In the genomic region with DNA sequence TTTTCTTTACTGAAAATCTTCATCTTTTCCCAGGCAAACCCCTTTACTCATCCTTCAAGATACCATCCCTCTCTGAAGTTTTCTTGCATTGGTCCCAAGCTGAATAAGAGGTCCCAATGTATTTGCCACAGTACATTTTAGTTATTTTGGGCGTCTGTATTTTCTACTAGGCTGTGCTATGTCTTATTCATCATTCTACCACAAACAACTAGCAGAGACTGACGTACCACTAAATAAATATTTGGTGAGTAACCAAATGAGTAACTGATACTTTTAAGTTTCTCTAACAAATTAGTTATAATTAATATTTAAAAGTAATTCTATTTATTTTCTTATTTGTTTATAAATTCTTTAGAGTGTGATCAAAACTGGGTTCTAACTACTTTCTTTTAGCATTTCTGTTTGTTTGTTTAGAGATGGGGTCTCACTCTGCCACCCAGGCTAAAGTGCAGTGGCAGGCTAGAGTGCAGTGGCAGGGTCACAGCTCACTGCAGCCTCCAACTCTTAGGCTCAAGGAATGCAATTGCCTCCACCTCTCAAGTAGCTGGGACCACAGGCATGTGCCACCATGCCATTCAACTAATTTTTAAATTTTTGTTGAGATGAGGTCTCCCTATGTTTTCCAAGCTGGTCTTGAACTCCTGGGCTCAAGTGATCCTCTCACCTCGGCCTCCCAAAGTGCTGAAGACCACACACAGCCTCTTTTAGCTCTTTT, we compare ENCODE assay signal across 23 cellular contexts.
"Had no signal": no experiment of that assay in that cellular context is flagged by ENCODE, and none has a peak within 500 bp of the region (broad histone marks: within the 10 kb centered on the region; RNA-seq: fewer than 3 reads in every experiment).

No MANE protein-coding gene starts in this region.

- H3K4me3 Mint-ChIP-seq: activated naive CD4-positive, alpha-beta T cell treated with anti-CD3 and anti-CD28 coated beads for 36 hours; activated naive CD8-positive, alpha-beta T cell treated with anti-CD3 and anti-CD28 coated beads for 36 hours; activated T-helper 1 cell treated with anti-CD3 and anti-CD28 coated beads, Interleukin-12 subunit alpha, Interleukin-12 subunit beta, Interleukin-2, Interleukin-4 antibody, amounts not matched to agents 30 ng/mL and 10 ng/mL and 1 ng/mL, durations not matched to agents 14 hours and 24 hours and 36 hours; natural killer cell treated with Interleukin-12 subunit alpha and Interleukin-12 subunit beta and Interleukin-15 and Interleukin-18, amount 100 ng/mL, for 72 hours; T-helper 2 cell treated with Interferon-gamma antibody and Interleukin-4, amounts not matched to agents 5 μg/mL and 100 μg/mL, for 36 hours had no signal

- H3K27me3 ChIP-seq: adrenal gland, ascending aorta, brain microvascular endothelial cell, left lung, right atrium auricular region, tibial nerve had no signal

- H3K4me1 Mint-ChIP-seq: activated naive CD8-positive, alpha-beta T cell treated with anti-CD3 and anti-CD28 coated beads for 36 hours had no signal

- H3K4me1 ChIP-seq: ascending aorta, left lung, lower lobe of right lung, right atrium auricular region, tibial nerve had no signal

- H3K27me3 Mint-ChIP-seq: activated naive CD8-positive, alpha-beta T cell treated with anti-CD3 and anti-CD28 coated beads for 36 hours; natural killer cell treated with Interleukin-12 subunit alpha and Interleukin-12 subunit beta and Interleukin-15 and Interleukin-18, amount 100 ng/mL, for 72 hours had no signal

- H3K27ac Mint-ChIP-seq: activated naive CD4-positive, alpha-beta T cell treated with anti-CD3 and anti-CD28 coated beads for 36 hours; activated naive CD8-positive, alpha-beta T cell treated with anti-CD3 and anti-CD28 coated beads for 36 hours; activated T-helper 1 cell treated with anti-CD3 and anti-CD28 coated beads, Interleukin-12 subunit alpha, Interleukin-12 subunit beta, Interleukin-2, Interleukin-4 antibody, amounts not matched to agents 30 ng/mL and 10 ng/mL and 1 ng/mL, durations not matched to agents 14 hours and 24 hours and 36 hours; natural killer cell treated with Interleukin-12 subunit alpha and Interleukin-12 subunit beta and Interleukin-15 and Interleukin-18, amount 100 ng/mL, for 72 hours; T-helper 2 cell treated with Interferon-gamma antibody and Interleukin-4, amounts not matched to agents 5 μg/mL and 100 μg/mL, for 36 hours had no signal

- H3K27ac ChIP-seq: adrenal gland, ascending aorta, brain microvascular endothelial cell, left lung, lower lobe of right lung, right atrium auricular region, tibial nerve had no signal

- DNase-seq: activated CD4-positive, alpha-beta T cell treated with anti-CD3 and anti-CD28 coated beads for 4 hours; activated CD4-positive, alpha-beta T cell treated with anti-CD3 and anti-CD28 coated beads, Interleukin-2, amount 50 U/mL, for 48 hours; activated CD8-positive, alpha-beta memory T cell treated with anti-CD3 and anti-CD28 coated beads for 24 hours; activated effector memory CD4-positive, alpha-beta T cell treated with anti-CD3 and anti-CD28 coated beads, Interleukin-2, amount 50 U/mL, for 16 hours; activated naive CD4-positive, alpha-beta T cell treated with anti-CD3 and anti-CD28 coated beads for 36 hours; activated naive CD8-positive, alpha-beta T cell treated with anti-CD3 and anti-CD28 coated beads for 36 hours; adrenal gland; brain microvascular endothelial cell; central memory CD4-positive, alpha-beta T cell; foreskin melanocyte; left lung; lower lobe of right lung; mesendoderm; stimulated activated CD4-positive, alpha-beta T cell treated with anti-CD3 and anti-CD28 coated beads, Interleukin-15, amount 100 ng/mL, for 24 hours; stimulated activated CD4-positive, alpha-beta T cell treated with anti-CD3 and anti-CD28 coated beads, Interleukin-2, amount 100 ng/mL, for 24 hours; stimulated activated naive CD4-positive, alpha-beta T cell treated with Interleukin-2 at 50 U/mL for 16 hours had no signal

- H3K4me3 ChIP-seq: adrenal gland, ascending aorta, left lung, lower lobe of right lung, right atrium auricular region, tibial nerve had no signal

- H3K36me3 ChIP-seq: adrenal gland, brain microvascular endothelial cell had no signal

- H3K9me3 Mint-ChIP-seq: activated naive CD4-positive, alpha-beta T cell treated with anti-CD3 and anti-CD28 coated beads for 36 hours; activated naive CD8-positive, alpha-beta T cell treated with anti-CD3 and anti-CD28 coated beads for 36 hours; activated T-helper 1 cell treated with anti-CD3 and anti-CD28 coated beads, Interleukin-12 subunit alpha, Interleukin-12 subunit beta, Interleukin-2, Interleukin-4 antibody, amounts not matched to agents 30 ng/mL and 10 ng/mL and 1 ng/mL, durations not matched to agents 14 hours and 24 hours and 36 hours; natural killer cell treated with Interleukin-12 subunit alpha and Interleukin-12 subunit beta and Interleukin-15 and Interleukin-18, amount 100 ng/mL, for 72 hours; T-helper 2 cell treated with Interferon-gamma antibody and Interleukin-4, amounts not matched to agents 5 μg/mL and 100 μg/mL, for 36 hours had no signal

- H3K9me3 ChIP-seq: adrenal gland, ascending aorta, left lung, lower lobe of right lung, right atrium auricular region, tibial nerve had no signal

- ATAC-seq: esophagus mucosa; left lung; lower lobe of right lung; natural killer cell treated with Interleukin-12 subunit alpha and Interleukin-12 subunit beta and Interleukin-15 and Interleukin-18, amount 100 ng/mL, for 72 hours had no signal
